Comparison of ENCODE assay signal across 11 cellular contexts in the genomic region with DNA sequence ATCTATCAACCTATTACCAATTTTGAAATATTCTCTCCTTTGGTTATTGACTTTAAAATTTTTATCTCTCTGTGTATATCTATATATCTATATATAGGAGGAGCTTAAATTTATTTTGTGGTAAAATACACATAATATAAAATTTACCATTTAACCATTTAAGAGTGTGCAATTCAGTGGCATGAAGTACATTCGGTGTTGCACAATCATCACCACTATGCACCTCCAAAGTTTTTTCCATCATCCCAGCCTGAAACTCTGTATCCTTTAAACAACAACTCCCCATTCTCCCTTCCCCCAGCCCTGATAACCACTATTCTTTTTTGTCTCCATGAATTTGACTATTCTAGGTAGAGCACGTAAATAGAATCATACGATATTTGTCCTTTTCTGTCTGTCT. TPM values are rescaled to one million over a fixed set of nuclear protein-coding genes. Genes with fewer than 3 reads are reported as not detected.
"Had no signal": no experiment of that assay in that cellular context is flagged by ENCODE, and none has a peak within 500 bp of the region (broad histone marks: within the 10 kb centered on the region; RNA-seq: fewer than 3 reads in every experiment).

No MANE protein-coding gene starts in this region.

- H3K27ac ChIP-seq: HL-60 had no signal

- DNase-seq: H7, HFFc6, Kasumi-1, KG1 had no signal

- H3K4me1 ChIP-seq: HAP-1 had no signal

- H3K4me3 ChIP-seq: GM23338, HAP-1 had no signal

- H2AFZ ChIP-seq: GM23338 had no signal

- H3K36me3 ChIP-seq: HAP-1 had no signal

- H3K4me2 ChIP-seq: GM23338 had no signal

- ATAC-seq: GM23338, HCT116 had no signal

RNA-seq across cellular contexts. Expression of a gene that starts 49.1 kb away (rescaled TPM):
- total RNA-seq: H4, H7, HT1080 had no signal
- polyA plus RNA-seq: GM23338, IgD-negative memory B cell had no signal
